16 cellular contexts compared by ENCODE assay signal in the genomic region with DNA sequence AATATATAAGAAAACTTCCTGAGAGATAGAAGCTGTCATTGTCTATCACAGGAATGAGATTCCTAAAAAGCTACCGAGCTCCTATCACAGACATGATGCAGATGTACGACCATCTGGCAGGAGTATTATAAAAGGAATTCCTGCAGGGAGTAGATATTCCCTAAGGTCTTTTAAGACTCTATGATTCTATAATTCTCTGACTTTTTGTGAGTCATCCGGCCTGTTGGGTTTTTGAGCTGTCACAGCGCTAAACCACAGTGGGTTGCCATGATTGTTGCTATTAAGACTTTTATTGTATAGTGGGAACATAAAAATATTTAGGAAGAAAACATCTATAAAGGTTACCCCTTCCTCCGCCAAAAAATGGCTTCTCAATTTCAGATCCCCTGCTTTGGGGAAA.
DNase-seq lines count a peak whose midpoint lies in the region; ATAC-seq and TF ChIP-seq lines count a peak whose summit lies in the region.
"Had no signal": no experiment of that assay in that cellular context is flagged by ENCODE, and none has a peak within 500 bp of the region (broad histone marks: within the 10 kb centered on the region; RNA-seq: fewer than 3 reads in every experiment).

No MANE protein-coding gene starts in this region.

- 18% methylated on average over 5 of the region's 5 CpGs for WGBS in SK-N-SH (ENCODE audit: low lambda C conversion rate)
- no CpG with 5 or more reads among the region's 5 CpGs for WGBS in mesendoderm (ENCODE audit: extremely low coverage, insufficient coverage, low lambda C conversion rate)

- peaks cover 10% of the 10 kb centered on the region for H3F3A ChIP-seq in SK-N-SH (replicated peaks; ENCODE audit: insufficient read depth)

- no peak overlapping the region for H2AFZ ChIP-seq in SK-N-SH (ENCODE audit: low read depth)

- H3K9ac ChIP-seq in SK-N-SH, result no peak overlapping the region
- H3K9ac ChIP-seq in mesendoderm (ENCODE audit: low read length), result no peak overlapping the region

- no peak for TF ChIP-seq RAD21 in SK-N-SH (IDR thresholded peaks at IDR 0.05; ENCODE audit: low read length)

- ATAC-seq in foreskin keratinocyte, result peak; percentile 18
- no peak for ATAC-seq in activated T-cell treated with anti-CD3 and anti-CD28 coated beads, Interleukin-2, amount 50 U/mL, for 4 hours

- no peaks in the 10 kb centered on the region for H4K20me1 ChIP-seq in SK-N-SH (ENCODE audit: insufficient read depth)

- H2BK5ac ChIP-seq in mesendoderm (ENCODE audit: low read length), result no peak overlapping the region

- H3K23ac ChIP-seq in mesendoderm (ENCODE audit: low read length), result no peak overlapping the region

- H2BK15ac ChIP-seq in mesendoderm (replicated peaks; ENCODE audit: low read depth), result no peak overlapping the region

- H3K4me1 ChIP-seq in SK-N-SH (ENCODE audit: control insufficient read depth in 1 of 2, insufficient read depth in 2 of 2, low read depth in 1 of 2, low read length in 1 of 2), result peaks cover 6 to 28% of the 10 kb centered on the region in 2 experiments; a peak in 3 of 4 replicates
- H3K4me1 ChIP-seq in foreskin keratinocyte, result no peaks in the 10 kb centered on the region
- H3K4me1 ChIP-seq in mesendoderm (ENCODE audit: control insufficient read depth, low read depth, low read length), result peaks cover 2% of the 10 kb centered on the region
- H3K4me1 ChIP-seq: BE2C, thyroid gland had no signal

- DNase-seq in BJ (ENCODE audit: low read depth) (peak; percentile 31), HS-27A (ENCODE audit: low read depth) (peak; percentile 38), SK-N-SH (no peak), foreskin keratinocyte (peak; percentile 28 to 69), Calu3 (no peak), mesendoderm (no peak)
- no peak for DNase-seq in activated T-cell treated with anti-CD3 and anti-CD28 coated beads, Interleukin-2, amount 50 U/mL, for 4 hours
- DNase-seq in activated CD4-positive, alpha-beta T cell treated with anti-CD3 and anti-CD28 coated beads, Interleukin-2, amount 10 ng/mL, durations not matched to agents 24 days and 14 days, result no peak
- DNase-seq: activated CD4-positive, alpha-beta T cell treated with anti-CD3 and anti-CD28 coated beads for 1 hour; activated naive CD4-positive, alpha-beta T cell treated with anti-CD3 and anti-CD28 coated beads, Interleukin-2, amount 50 U/mL, for 16 hours; BE2C; caudate nucleus; endodermal cell; NCI-H2029; thyroid gland had no signal

- no peaks in the 10 kb centered on the region for H3K79me2 ChIP-seq in SK-N-SH (ENCODE audit: insufficient read depth)
- H3K79me2 ChIP-seq in mesendoderm (ENCODE audit: control insufficient read depth, insufficient read depth, low read length), result no peaks in the 10 kb centered on the region

- H3K9me3 Mint-ChIP-seq in Calu3 (ENCODE audit: low read depth, unreplicated experiment), result peaks cover 11% of the 10 kb centered on the region
- H3K9me3 Mint-ChIP-seq in activated T-cell treated with anti-CD3 and anti-CD28 coated beads, Interleukin-2, amount 50 U/mL, for 4 hours, result peaks cover 38% of the 10 kb centered on the region
- peaks cover 8% of the 10 kb centered on the region for H3K9me3 Mint-ChIP-seq in activated CD4-positive, alpha-beta T cell treated with anti-CD3 and anti-CD28 coated beads, Interleukin-2, amount 10 ng/mL, durations not matched to agents 24 days and 14 days

- no peak overlapping the region for H3K27ac Mint-ChIP-seq in Calu3 (ENCODE audit: unreplicated experiment)
- H3K27ac Mint-ChIP-seq in activated CD4-positive, alpha-beta T cell treated with anti-CD3 and anti-CD28 coated beads, Interleukin-2, amount 10 ng/mL, durations not matched to agents 24 days and 14 days, result no peak overlapping the region
- H3K27ac Mint-ChIP-seq: endodermal cell had no signal

- no peak overlapping the region for H3K4me2 ChIP-seq in SK-N-SH
- H3K4me2 ChIP-seq in mesendoderm (ENCODE audit: low read length), result no peak overlapping the region

- H3K36me3 ChIP-seq in BJ (ENCODE audit: control insufficient read depth, insufficient read depth, low read length) (no peaks in the 10 kb centered on the region), SK-N-SH (replicated peaks in 1 of 2; ENCODE audit: control insufficient read depth in 1 of 2, insufficient read depth in 2 of 2, low read length in 1 of 2) (peaks cover 0 to 13% of the 10 kb centered on the region in 2 experiments), mesendoderm (ENCODE audit: control insufficient read depth, insufficient read depth, low read length) (no peaks in the 10 kb centered on the region)
- H3K36me3 ChIP-seq: BE2C, thyroid gland had no signal

- BruUV-seq in Calu3 (replicated peaks; lab: Mats Ljungman, UMichigan), result no TSS peak

- peak in 1 of 2 experiments; percentile 63; a peak in 1 of 4 replicates for TF ChIP-seq EP300 in SK-N-SH (IDR thresholded peaks at IDR 0.05; ENCODE audit: borderline replicate concordance in 1 of 2, low read depth in 1 of 2, low read length in 1 of 2)

- H3K27ac ChIP-seq in SK-N-SH (ENCODE audit: low read depth in 2 of 2, low read length in 1 of 2) (peak overlapping the region in 1 of 2 experiments; percentile 44; a peak in 2 of 4 replicates), foreskin keratinocyte (no peak overlapping the region), mesendoderm (ENCODE audit: low read depth, low read length) (no peak overlapping the region)
- H3K27ac ChIP-seq: thyroid gland had no signal

- CTCF ChIA-PET in BJ (lab: Yijun Ruan, JAX), result interaction anchor here (1.0 kb wide), 1 partner anchor 37 kb away, joined by 4 read pairs; no protein-coding TSS in a partner anchor
- CTCF ChIA-PET in SK-N-SH (lab: Yijun Ruan, JAX), result interaction anchor here (1.0 kb wide), 1 partner anchor 24 kb away, joined by 4 read pairs; no protein-coding TSS in a partner anchor
- CTCF ChIA-PET in Calu3 (lab: Charles Lee), result interaction anchor here (0.9 kb wide), 1 partner anchor 11 kb away, joined by 3 read pairs; no protein-coding TSS in a partner anchor

- H3K4ac ChIP-seq in mesendoderm (ENCODE audit: low read depth, low read length), result no peak overlapping the region

- H3K18ac ChIP-seq in mesendoderm (ENCODE audit: low read length), result no peak overlapping the region

- no peak overlapping the region for H2AK5ac ChIP-seq in mesendoderm (ENCODE audit: low read length)

- no peaks in the 10 kb centered on the region for H3K9me2 ChIP-seq in SK-N-SH

- no peaks in the 10 kb centered on the region for H3K36me3 Mint-ChIP-seq in Calu3 (ENCODE audit: insufficient read depth, unreplicated experiment)
- H3K36me3 Mint-ChIP-seq in activated T-cell treated with anti-CD3 and anti-CD28 coated beads, Interleukin-2, amount 50 U/mL, for 4 hours (ENCODE audit: insufficient read depth), result no peaks in the 10 kb centered on the region
- peaks cover 1% of the 10 kb centered on the region for H3K36me3 Mint-ChIP-seq in activated CD4-positive, alpha-beta T cell treated with anti-CD3 and anti-CD28 coated beads, Interleukin-2, amount 10 ng/mL, durations not matched to agents 24 days and 14 days (ENCODE audit: low read depth)

- POLR2A ChIA-PET in BJ (lab: Charles Lee) (no interaction called here), SK-N-SH (lab: Yijun Ruan, JAX) (no interaction called here)

- no peak overlapping the region for H4K5ac ChIP-seq in mesendoderm (ENCODE audit: low read length)

- H3K9me3 ChIP-seq in SK-N-SH, result peaks cover 15% of the 10 kb centered on the region; the same call in 1 of the 2 replicates
- H3K9me3 ChIP-seq: BE2C, thyroid gland had no signal

- H3K27me3 ChIP-seq in BJ (ENCODE audit: control insufficient read depth, insufficient read depth, low read length) (no peaks in the 10 kb centered on the region), SK-N-SH (ENCODE audit: insufficient read depth) (no peaks in the 10 kb centered on the region), foreskin keratinocyte (no peaks in the 10 kb centered on the region), mesendoderm (ENCODE audit: insufficient read depth, low read length, poor library complexity) (no peaks in the 10 kb centered on the region)
- H3K27me3 ChIP-seq: BE2C, thyroid gland had no signal

- H2BK120ac ChIP-seq in mesendoderm (ENCODE audit: low read depth, low read length), result no peak overlapping the region

- H3K56ac ChIP-seq in mesendoderm (ENCODE audit: low read length), result no peak overlapping the region

- no peaks in the 10 kb centered on the region for H3K79me1 ChIP-seq in mesendoderm (ENCODE audit: low read length)

- peaks cover 41% of the 10 kb centered on the region for H3K27me3 Mint-ChIP-seq in Calu3 (ENCODE audit: unreplicated experiment)
- no peaks in the 10 kb centered on the region for H3K27me3 Mint-ChIP-seq in activated T-cell treated with anti-CD3 and anti-CD28 coated beads, Interleukin-2, amount 50 U/mL, for 4 hours (ENCODE audit: low read depth)
- H3K27me3 Mint-ChIP-seq in activated CD4-positive, alpha-beta T cell treated with anti-CD3 and anti-CD28 coated beads, Interleukin-2, amount 10 ng/mL, durations not matched to agents 24 days and 14 days, result no peaks in the 10 kb centered on the region

- TF ChIP-seq CTCF in BJ (IDR thresholded peaks at IDR 0.05; ENCODE audit: insufficient read depth, low read depth, low read length), result no peak
- no peak for TF ChIP-seq CTCF in SK-N-SH (IDR thresholded peaks at IDR 0.05)
- TF ChIP-seq CTCF in foreskin keratinocyte (conservative IDR thresholded peaks at IDR 0.05), result no peak
- TF ChIP-seq CTCF in Calu3 (IDR thresholded peaks at IDR 0.05; ENCODE audit: unreplicated experiment), result no peak

- H3K4me3 ChIP-seq in BJ (ENCODE audit: low read depth, low read length) (no peak overlapping the region), SK-N-SH (ENCODE audit: low read depth in 2 of 2, low read length in 1 of 2) (no peak overlapping the region), mesendoderm (ENCODE audit: low read length) (no peak overlapping the region)
- H3K4me3 ChIP-seq: thyroid gland had no signal

- H4K8ac ChIP-seq in mesendoderm (ENCODE audit: low read depth, low read length), result no peak overlapping the region

- intact Hi-C loops in Calu3 (cut with micrococcal nuclease; ENCODE audit: unreplicated experiment), result no loop called here
- intact Hi-C loops in activated CD4-positive, alpha-beta T cell treated with anti-CD3 and anti-CD28 coated beads, Interleukin-2, amount 10 ng/mL, durations not matched to agents 24 days and 14 days (cut with micrococcal nuclease), result no loop called here

- no peak overlapping the region for H3K4me3 Mint-ChIP-seq in Calu3 (ENCODE audit: low read depth, unreplicated experiment)
- no peak overlapping the region for H3K4me3 Mint-ChIP-seq in activated T-cell treated with anti-CD3 and anti-CD28 coated beads, Interleukin-2, amount 50 U/mL, for 4 hours
- no peak overlapping the region for H3K4me3 Mint-ChIP-seq in activated CD4-positive, alpha-beta T cell treated with anti-CD3 and anti-CD28 coated beads, Interleukin-2, amount 10 ng/mL, durations not matched to agents 24 days and 14 days
- H3K4me3 Mint-ChIP-seq: endodermal cell, neural crest cell had no signal

- H3K4me1 Mint-ChIP-seq in Calu3 (ENCODE audit: low read depth, unreplicated experiment), result no peaks in the 10 kb centered on the region
- no peaks in the 10 kb centered on the region for H3K4me1 Mint-ChIP-seq in activated T-cell treated with anti-CD3 and anti-CD28 coated beads, Interleukin-2, amount 50 U/mL, for 4 hours (ENCODE audit: low read depth)
- no peaks in the 10 kb centered on the region for H3K4me1 Mint-ChIP-seq in activated CD4-positive, alpha-beta T cell treated with anti-CD3 and anti-CD28 coated beads, Interleukin-2, amount 10 ng/mL, durations not matched to agents 24 days and 14 days
- H3K4me1 Mint-ChIP-seq: neural crest cell had no signal

Comparison
In these comparisons a context has a peak if more than half of its experiments do, and no peak if none do; other contexts are left out.
1. DNase-seq: peak in BJ (single experiment), HS-27A (single experiment) and foreskin keratinocyte (2 of 2); none in SK-N-SH (single experiment), Calu3 (single experiment), activated T-cell treated with anti-CD3 and anti-CD28 coated beads, Interleukin-2, amount 50 U/mL, for 4 hours (single experiment), activated CD4-positive, alpha-beta T cell treated with anti-CD3 and anti-CD28 coated beads, Interleukin-2, amount 10 ng/mL, durations not matched to agents 24 days and 14 days (single experiment) and mesendoderm (single experiment).